In the genomic region with DNA sequence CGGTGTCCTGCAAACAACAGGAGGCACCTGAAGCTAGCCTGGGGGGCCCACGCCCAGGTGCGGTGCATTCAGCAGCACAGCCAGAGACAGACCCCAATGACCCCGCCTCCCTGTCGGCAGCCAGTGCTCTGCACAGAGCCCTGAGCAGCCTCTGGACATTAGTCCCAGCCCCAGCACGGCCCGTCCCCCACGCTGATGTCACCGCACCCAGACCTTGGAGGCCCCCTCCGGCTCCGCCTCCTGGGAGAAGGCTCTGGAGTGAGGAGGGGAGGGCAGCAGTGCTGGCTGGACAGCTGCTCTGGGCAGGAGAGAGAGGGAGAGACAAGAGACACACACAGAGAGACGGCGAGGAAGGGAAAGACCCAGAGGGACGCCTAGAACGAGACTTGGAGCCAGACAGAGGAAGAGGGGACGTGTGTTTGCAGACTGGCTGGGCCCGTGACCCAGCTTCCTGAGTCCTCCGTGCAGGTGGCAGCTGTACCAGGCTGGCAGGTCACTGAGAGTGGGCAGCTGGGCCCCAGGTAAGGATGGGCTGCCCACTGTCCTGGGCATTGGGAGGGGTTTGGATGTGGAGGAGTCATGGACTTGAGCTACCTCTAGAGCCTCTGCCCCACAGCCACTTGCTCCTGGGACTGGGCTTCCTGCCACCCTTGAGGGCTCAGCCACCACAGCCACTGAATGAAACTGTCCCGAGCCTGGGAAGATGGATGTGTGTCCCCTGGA, we compare ENCODE assay signal across 8 cellular contexts. TPM values are rescaled to one million over a fixed set of nuclear protein-coding genes. Genes with fewer than 3 reads are reported as not detected.
DNase-seq lines count a peak whose midpoint lies in the region; ATAC-seq and TF ChIP-seq lines count a peak whose summit lies in the region.

A gene (plus strand): TSS at position 278 of the 723 bp plus-strand sequence. CDS start 2,389 bp downstream, outside the sequence.

- TF ChIP-seq CTCF in Calu3 (IDR thresholded peaks at IDR 0.05; ENCODE audit: unreplicated experiment): no peak
- no peak for TF ChIP-seq CTCF in mammary epithelial cell (conservative IDR thresholded peaks at IDR 0.05 in 1 of 2, IDR thresholded peaks at IDR 0.05 in 1 of 2; ENCODE audit: extremely low read depth in 1 of 2, insufficient read depth in 1 of 2, low read depth in 1 of 2, low read length in 2 of 2)

- no peaks in the 10 kb centered on the region for H3K79me2 ChIP-seq in mammary epithelial cell (ENCODE audit: insufficient read depth, low read length)

- intact Hi-C loops in Calu3 (cut with micrococcal nuclease; ENCODE audit: unreplicated experiment): loop anchor here (1.0 to 5.0 kb wide), 2 partner anchors 60 to 429 kb away; no protein-coding TSS in a partner anchor
- intact Hi-C loops in mammary epithelial cell (cut with micrococcal nuclease): loop anchor here (1.0 kb wide), 3 partner anchors 60 to 491 kb away; no protein-coding TSS in a partner anchor

- H3K9me3 ChIP-seq in mammary epithelial cell (replicated peaks; ENCODE audit: insufficient read depth, low read length) (no peaks in the 10 kb centered on the region), stomach smooth muscle (ENCODE audit: control insufficient read depth in 2 of 2, low read length in 2 of 2) (no peaks in the 10 kb centered on the region)

- H3K27ac ChIP-seq in mammary epithelial cell (ENCODE audit: insufficient read depth, low read depth, low read length): no peak within 1 kb of the TSS
- H3K27ac ChIP-seq in layer of hippocampus (ENCODE audit: low read depth, low read length): peak within 1 kb of the TSS; percentile 35
- H3K27ac ChIP-seq in stomach smooth muscle (ENCODE audit: low read length): no peak within 1 kb of the TSS

- TF ChIP-seq POLR2A in GM18505 (IDR thresholded peaks at IDR 0.05; ENCODE audit: borderline replicate concordance, extremely low read depth, insufficient read depth, insufficient read length): no peak

- H3K36me3 ChIP-seq in mammary epithelial cell (ENCODE audit: insufficient read depth, low read length): no peaks in the 10 kb centered on the region
- peaks cover 0 to 6% of the 10 kb centered on the region in 2 donors for H3K36me3 ChIP-seq in stomach smooth muscle (ENCODE audit: control insufficient read depth in 2 of 2, insufficient read depth in 2 of 2, low read length in 2 of 2)

- BruUV-seq in Calu3 (replicated peaks; lab: Mats Ljungman, UMichigan): no TSS peak
- no TSS peak for BruUV-seq in mammary epithelial cell (replicated peaks; lab: Mats Ljungman, UMichigan)

- H3K4me3 ChIP-seq in mammary epithelial cell (replicated peaks in 1 of 3; ENCODE audit: insufficient read depth in 1 of 3, low read depth in 2 of 3, low read length in 3 of 3) (peak within 1 kb of the TSS; percentile 27 to 55 (median 40)), stomach smooth muscle (ENCODE audit: low read length in 2 of 2) (peak within 1 kb of the TSS; percentile 55 to 76)

- 54% methylated on average over 8 of the region's 19 CpGs for WGBS in mammary epithelial cell (ENCODE audit: low coverage, missing lambda C conversion rate)

- peaks cover 8% of the 10 kb centered on the region for H3K4me1 Mint-ChIP-seq in Calu3 (ENCODE audit: low read depth, unreplicated experiment)

- peak within 1 kb of the TSS; percentile 62 for H3K4me3 Mint-ChIP-seq in Calu3 (ENCODE audit: low read depth, unreplicated experiment)

- H3K4me2 ChIP-seq in mammary epithelial cell (ENCODE audit: insufficient read depth, low read depth, low read length): peak within 1 kb of the TSS; percentile 91

- DNase-seq in Calu3 (peak; percentile 47), NCI-H510A (lab: John Stamatoyannopoulos, UW) (peak; percentile 78), mammary epithelial cell (no peak)

- peaks cover 20% of the 10 kb centered on the region for H3K36me3 Mint-ChIP-seq in Calu3 (ENCODE audit: insufficient read depth, unreplicated experiment)

- in situ Hi-C loops in mammary epithelial cell (cut with MboI; ENCODE audit: low sequenced_read_pairs in 2 of 2): loop anchor here (5.0 to 10.0 kb wide), 2 partner anchors 57 to 59 kb away; no protein-coding TSS in a partner anchor

- no peak within 1 kb of the TSS for H3K9ac ChIP-seq in mammary epithelial cell (ENCODE audit: insufficient read depth, low read length)
- H3K9ac ChIP-seq in stomach smooth muscle (ENCODE audit: low read length in 2 of 2): peak within 1 kb of the TSS; percentile 10 to 62

- dilution Hi-C loops in mammary epithelial cell (cut with HindIII; ENCODE audit: low sequenced_read_pairs): no loop called here

- H3K27me3 Mint-ChIP-seq in Calu3 (ENCODE audit: unreplicated experiment): no peaks in the 10 kb centered on the region

- H3K4me1 ChIP-seq in mammary epithelial cell (ENCODE audit: insufficient read depth, low read length) (peaks cover 8% of the 10 kb centered on the region), stomach smooth muscle (ENCODE audit: control insufficient read depth, insufficient read depth, low read length) (peaks cover 23% of the 10 kb centered on the region)

- ATAC-seq in HG03565 (IDR thresholded peaks at IDR 0.05; ENCODE audit: unreplicated experiment) (no peak), GM18505 (IDR thresholded peaks at IDR 0.05; ENCODE audit: unreplicated experiment) (no peak), GM18867 (IDR thresholded peaks at IDR 0.05; ENCODE audit: unreplicated experiment) (no peak)

- H3K27me3 ChIP-seq in mammary epithelial cell (ENCODE audit: insufficient read depth, low read length) (no peaks in the 10 kb centered on the region), layer of hippocampus (ENCODE audit: control insufficient read depth, insufficient read depth, low read length) (no peaks in the 10 kb centered on the region), stomach smooth muscle (ENCODE audit: control insufficient read depth in 1 of 2, insufficient read depth in 2 of 2, low read length in 2 of 2) (peaks cover 0 to 7% of the 10 kb centered on the region in 2 donors)

- peak within 1 kb of the TSS; percentile 83 for H2AFZ ChIP-seq in mammary epithelial cell (ENCODE audit: low read depth, low read length)

- H4K20me1 ChIP-seq in mammary epithelial cell (ENCODE audit: insufficient read depth, low read length): no peaks in the 10 kb centered on the region

- H3K27ac Mint-ChIP-seq in Calu3 (ENCODE audit: unreplicated experiment): no peak within 1 kb of the TSS

- CTCF ChIA-PET in Calu3 (lab: Charles Lee): interaction anchor here (1.1 kb wide), 2 partner anchors 20 to 33 kb away, joined by 3 read pairs; no protein-coding TSS in a partner anchor
- CTCF ChIA-PET in mammary epithelial cell (lab: Charles Lee; ENCODE audit: low non-redundant PET): no interaction called here

- no peaks in the 10 kb centered on the region for H3K9me3 Mint-ChIP-seq in Calu3 (ENCODE audit: low read depth, unreplicated experiment)

RNA-seq across cellular contexts. Expression of the gene that starts here (rescaled TPM):
- total RNA-seq in Calu3 (2022): 3.7 and 5.2 TPM in 2 replicates
- 1 to 10 TPM; 2.7 to 3.0 TPM for total RNA-seq in mammary epithelial cell
- 3.7 TPM for polyA plus RNA-seq in mammary epithelial cell
- polyA minus RNA-seq in mammary epithelial cell: 5.5 TPM
